ENCODE assay signal across 34 cellular contexts in genomic region chr12:58548801-58549200, GRCh38.
"Had no signal": no experiment of that assay in that cellular context is flagged by ENCODE, and none has a peak within 500 bp of the region (broad histone marks: within the 10 kb centered on the region; RNA-seq: fewer than 3 reads in every experiment).

No MANE protein-coding gene starts in this region.

- H3K36me3 ChIP-seq: MG63 had no signal

- H3K27me3 ChIP-seq: MG63 had no signal

- DNase-seq: Karpas-422, Kasumi-1, MG63, MM.1S, MV-4-11, NCI-H1048, NCI-H1092, NCI-H1092 treated with DMSO at 0.1 percent for 48 hours, NCI-H1105, NCI-H1105 treated with DMSO at 0.1 percent for 48 hours, NCI-H1417, NCI-H1417 treated with DMSO at 0.1 percent for 48 hours, NCI-H1436, NCI-H1436 treated with DMSO at 0.1 percent for 48 hours, NCI-H146, NCI-H1694, NCI-H1694 treated with DMSO at 0.1 percent for 48 hours, NCI-H187, NCI-H187 treated with DMSO at 0.1 percent for 48 hours, NCI-H1930, NCI-H2029, NCI-H2029 treated with DMSO at 0.1 percent for 48 hours, NCI-H2081, NCI-H2081 treated with DMSO at 0.1 percent for 48 hours, NCI-H2107, NCI-H2171, NCI-H2171 treated with DMSO at 0.1 percent for 48 hours, NCI-H2227 treated with DMSO at 0.1 percent for 48 hours, NCI-H226, NCI-H345, NCI-H446, NCI-H446 treated with DMSO at 0.1 percent for 48 hours, NCI-H510A, NCI-H510A treated with DMSO at 0.1 percent for 48 hours had no signal

- H3K4me3 ChIP-seq: MG63 had no signal
